15 cellular contexts compared by ENCODE assay signal in genomic region chr17:64657610-64658125, GRCh38. TPM values are rescaled to one million over a fixed set of nuclear protein-coding genes. Genes with fewer than 3 reads are reported as not detected.
DNase-seq lines count a peak whose midpoint lies in the region; ATAC-seq and TF ChIP-seq lines count a peak whose summit lies in the region.
"Had no signal": no experiment of that assay in that cellular context is flagged by ENCODE, and none has a peak within 500 bp of the region (broad histone marks: within the 10 kb centered on the region; RNA-seq: fewer than 3 reads in every experiment).

No MANE protein-coding gene starts in this region.

- H3K27me3 Mint-ChIP-seq in activated CD4-positive, alpha-beta memory T cell treated with anti-CD3 and anti-CD28 coated beads for 36 hours = no peaks in the 10 kb centered on the region

- no peak overlapping the region for H3K4me3 Mint-ChIP-seq in activated CD4-positive, alpha-beta memory T cell treated with anti-CD3 and anti-CD28 coated beads for 36 hours

- TF ChIP-seq CTCF in ascending aorta (IDR thresholded peaks at IDR 0.05) (no peak), esophagus squamous epithelium (IDR thresholded peaks at IDR 0.05) (no peak), body of pancreas (IDR thresholded peaks at IDR 0.05) (no peak)

- H3K27ac Mint-ChIP-seq in activated CD4-positive, alpha-beta memory T cell treated with anti-CD3 and anti-CD28 coated beads for 36 hours = no peak overlapping the region
- H3K27ac Mint-ChIP-seq: activated naive CD4-positive, alpha-beta T cell treated with anti-CD3 and anti-CD28 coated beads, Interleukin-2, amount 50 U/mL, for 72 hours had no signal

- POLR2A ChIA-PET in activated CD4-positive, alpha-beta memory T cell treated with anti-CD3 and anti-CD28 coated beads for 36 hours (lab: Charles Lee) = interaction anchor here (1.4 kb wide), 1 partner anchor 8 kb away, joined by 3 read pairs; no protein-coding TSS in a partner anchor

- no peaks in the 10 kb centered on the region for H3K27me3 ChIP-seq in ACC112 (ENCODE audit: insufficient read depth, low read length)
- H3K27me3 ChIP-seq in ascending aorta = no peaks in the 10 kb centered on the region
- H3K27me3 ChIP-seq in esophagus squamous epithelium = no peaks in the 10 kb centered on the region
- no peaks in the 10 kb centered on the region for H3K27me3 ChIP-seq in body of pancreas

- H3K4me3 ChIP-seq in ACC112 (ENCODE audit: low read depth, low read length) = peak overlapping the region; percentile 92
- no peak overlapping the region for H3K4me3 ChIP-seq in ascending aorta
- peak overlapping the region; percentile 76 for H3K4me3 ChIP-seq in mesodermal cell (ENCODE audit: extremely low read depth, insufficient read depth, low read length, poor library complexity, severe bottlenecking)
- H3K4me3 ChIP-seq in esophagus squamous epithelium = no peak overlapping the region
- no peak overlapping the region for H3K4me3 ChIP-seq in body of pancreas
- H3K4me3 ChIP-seq: lung, thoracic aorta had no signal

- H3K27ac ChIP-seq in ACC112 (ENCODE audit: low read depth, low read length) = peak overlapping the region; percentile 55
- peak overlapping the region; percentile 12 to 35 for H3K27ac ChIP-seq in ascending aorta
- no peak overlapping the region for H3K27ac ChIP-seq in mesodermal cell (ENCODE audit: low read depth, low read length, severe bottlenecking)
- H3K27ac ChIP-seq in esophagus squamous epithelium = no peak overlapping the region
- H3K27ac ChIP-seq in body of pancreas = no peak overlapping the region
- H3K27ac ChIP-seq: thoracic aorta had no signal

- no peak overlapping the region for H2AFZ ChIP-seq in ACC112 (ENCODE audit: low read length, unreplicated experiment)

- TF ChIP-seq POLR2A in esophagus squamous epithelium (IDR thresholded peaks at IDR 0.05) (no peak), body of pancreas (IDR thresholded peaks at IDR 0.05) (no peak)

- H3K4me1 ChIP-seq in ACC112 (ENCODE audit: control insufficient read depth, insufficient read depth, low read length, unreplicated experiment) (peaks cover 44% of the 10 kb centered on the region), ascending aorta (peaks cover 2 to 18% of the 10 kb centered on the region in 2 donors), mesodermal cell (ENCODE audit: control insufficient read depth, insufficient read depth, low read length, poor library complexity, severe bottlenecking) (peaks cover 10% of the 10 kb centered on the region), esophagus squamous epithelium (peaks cover 12 to 70% (median 14%) of the 10 kb centered on the region in 3 donors), body of pancreas (peaks cover 38% of the 10 kb centered on the region)

- H3K36me3 ChIP-seq in ACC112 (ENCODE audit: insufficient read depth, low read length) = peaks cover 11% of the 10 kb centered on the region
- H3K36me3 ChIP-seq in ascending aorta = no peaks in the 10 kb centered on the region
- peaks cover 52% of the 10 kb centered on the region for H3K36me3 ChIP-seq in mesodermal cell (ENCODE audit: control insufficient read depth, insufficient read depth, low read length)
- no peaks in the 10 kb centered on the region for H3K36me3 ChIP-seq in esophagus squamous epithelium
- no peaks in the 10 kb centered on the region for H3K36me3 ChIP-seq in body of pancreas (replicated peaks in 1 of 2; ENCODE audit: insufficient read depth in 1 of 2, low read depth in 2 of 2)
- H3K36me3 ChIP-seq: thoracic aorta had no signal

- DNase-seq in HCEC 1CT = peak; percentile 22
- DNase-seq in ascending aorta (ENCODE audit: low spot score in 2 of 2) = no peak
- no peak for DNase-seq in activated CD4-positive, alpha-beta memory T cell treated with anti-CD3 and anti-CD28 coated beads for 36 hours
- DNase-seq in esophagus squamous epithelium (lab: John Stamatoyannopoulos, UW) = no peak
- DNase-seq in body of pancreas = no peak
- DNase-seq: DMS153, NCI-H1694 treated with DMSO at 0.1 percent for 48 hours, nucleus accumbens, small intestine had no signal

- 92 to 96% methylated on average over 3 to 5 of the region's 6 CpGs for WGBS in mesodermal cell (ENCODE audit: insufficient coverage in 2 of 2), 2 experiments
- WGBS in esophagus squamous epithelium, 2 donors = 80 to 82% methylated on average over 6 of the region's 6 CpGs
- 73 to 76% methylated on average over 6 of the region's 6 CpGs for WGBS in body of pancreas, 2 donors

- peaks cover 47% of the 10 kb centered on the region for H3K4me1 Mint-ChIP-seq in activated CD4-positive, alpha-beta memory T cell treated with anti-CD3 and anti-CD28 coated beads for 36 hours (ENCODE audit: low read depth)

- H3K9me3 Mint-ChIP-seq in activated CD4-positive, alpha-beta memory T cell treated with anti-CD3 and anti-CD28 coated beads for 36 hours = peaks cover 5% of the 10 kb centered on the region

- peaks cover 0 to 6% of the 10 kb centered on the region in 2 donors for H3K9me3 ChIP-seq in ascending aorta
- no peaks in the 10 kb centered on the region for H3K9me3 ChIP-seq in mesodermal cell (ENCODE audit: control insufficient read depth, low read length)
- H3K9me3 ChIP-seq in esophagus squamous epithelium = no peaks in the 10 kb centered on the region
- no peaks in the 10 kb centered on the region for H3K9me3 ChIP-seq in body of pancreas

- peaks cover 11% of the 10 kb centered on the region for H3K36me3 Mint-ChIP-seq in activated CD4-positive, alpha-beta memory T cell treated with anti-CD3 and anti-CD28 coated beads for 36 hours

- intact Hi-C loops in ascending aorta (cut with DNase I) (no loop called here), esophagus squamous epithelium (cut with DNase I) (no loop called here), body of pancreas (cut with DNase I) (no loop called here)
- intact Hi-C loops in activated CD4-positive, alpha-beta memory T cell treated with anti-CD3 and anti-CD28 coated beads for 36 hours (cut with micrococcal nuclease) = no loop called here

- ATAC-seq in GM19467 (IDR thresholded peaks at IDR 0.05; ENCODE audit: unreplicated experiment) = no peak
- ATAC-seq in body of pancreas = no peak
- ATAC-seq: activated naive CD4-positive, alpha-beta T cell treated with anti-CD3 and anti-CD28 coated beads, Interleukin-2, amount 50 U/mL, for 72 hours had no signal

- H3K79me2 ChIP-seq in ACC112 (ENCODE audit: control insufficient read depth, insufficient read depth, low read length, unreplicated experiment) = peaks cover 91% of the 10 kb centered on the region

- CTCF ChIA-PET in activated CD4-positive, alpha-beta memory T cell treated with anti-CD3 and anti-CD28 coated beads for 36 hours (lab: Charles Lee) = interaction anchor here (0.6 to 1.5 kb wide), 3 partner anchors 8 to 637 kb away, joined by 3 to 9 read pairs (median 3); partner anchors contain the start of gene ICAM2

RNA-seq across cellular contexts. Expression of gene SMURF2, which starts 4.4 kb away (rescaled TPM):
- 17.6 TPM for total RNA-seq in ascending aorta
- polyA plus RNA-seq in mesodermal cell (2013, experiment 1 of 2) = 177 TPM
- 184 TPM for polyA plus RNA-seq in mesodermal cell (2013, experiment 2 of 2)
- total RNA-seq in activated CD4-positive, alpha-beta memory T cell treated with anti-CD3 and anti-CD28 coated beads for 36 hours = 10 to 100 TPM; 11.5 to 12.1 TPM
- total RNA-seq in esophagus squamous epithelium = 10 to 100 TPM in 2 of 4 donors, 1 to 10 TPM in 2; 7.0 to 22.7 (median 13.0) TPM
- 10 to 100 TPM; 10.6 to 15.5 TPM for total RNA-seq in body of pancreas

Comparison
In these comparisons a context has a peak if more than half of its experiments do, and no peak if none do; other contexts are left out.
1. H3K27ac ChIP-seq: peak in ACC112 (single experiment) and ascending aorta (2 of 2); none in mesodermal cell (single experiment), esophagus squamous epithelium (0 of 4) and body of pancreas (0 of 4).
2. H3K4me3 ChIP-seq: peak in ACC112 (single experiment) and mesodermal cell (single experiment); none in ascending aorta (0 of 2), esophagus squamous epithelium (0 of 4) and body of pancreas (0 of 2).